21 cellular contexts compared by ENCODE assay signal in the genomic region with DNA sequence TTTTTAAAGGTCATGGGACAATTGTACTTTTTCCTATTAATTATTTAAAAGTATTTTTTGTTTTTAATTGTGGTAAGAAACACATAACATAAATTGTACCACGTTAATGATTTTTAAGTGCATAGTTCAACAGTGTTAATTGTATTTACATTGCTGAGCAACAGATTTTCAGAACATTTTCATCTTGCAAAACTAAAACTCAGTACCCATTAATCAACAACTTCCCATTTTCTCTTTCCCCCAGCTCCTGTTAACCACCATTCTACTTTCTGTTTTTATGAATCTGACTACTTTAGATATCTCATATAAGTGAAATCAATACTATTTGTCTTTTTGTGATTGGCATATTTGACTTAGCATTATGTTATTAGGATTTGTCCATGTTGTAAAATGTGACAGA.
A peak's percentile ranks its signal among the peaks of the same experiment; 100 is the strongest.
DNase-seq lines count a peak whose midpoint lies in the region; ATAC-seq, FAIRE-seq and TF ChIP-seq lines count a peak whose summit lies in the region.
"Had no signal": no experiment of that assay in that cellular context is flagged by ENCODE, and none has a peak within 500 bp of the region (broad histone marks: within the 10 kb centered on the region; RNA-seq: fewer than 3 reads in every experiment).

No MANE protein-coding gene starts in this region.

- no peaks in the 10 kb centered on the region for H3K36me3 ChIP-seq in pancreas
- H3K36me3 ChIP-seq: Peyer's patch had no signal

- no peak for DNase-seq in pancreas
- no peak for DNase-seq in effector CD4-positive, alpha-beta T cell
- no peak for DNase-seq in caudate nucleus (lab: John Stamatoyannopoulos, UW)
- DNase-seq in NCI-H748 (lab: John Stamatoyannopoulos, UW; ENCODE audit: unreplicated experiment) = no peak
- DNase-seq: EL; GF-D8; KG1; NCI-H1092; NCI-H1436; NCI-H1930; NCI-H510A treated with DMSO at 0.1 percent for 48 hours; NCI-H774; NK-92 treated with Interleukin-12 subunit alpha and Interleukin-12 subunit beta, amount 100 ng/mL, for 24 hours; Peyer's patch; SJCRH30; T-cell had no signal

- no peaks in the 10 kb centered on the region for H3K4me1 ChIP-seq in pancreas
- H3K4me1 ChIP-seq: Peyer's patch, SJCRH30 had no signal

- H3K27ac ChIP-seq in pancreas (no peak overlapping the region), caudate nucleus (ENCODE audit: low read depth, low read length) (no peak overlapping the region)
- H3K27ac ChIP-seq: Peyer's patch, SJCRH30 had no signal

- 28 to 34% methylated on average over 1 of the region's 1 CpG for WGBS in pancreas, 2 donors

- ATAC-seq in GM18517 (IDR thresholded peaks at IDR 0.05; ENCODE audit: unreplicated experiment) = peak; percentile 42
- peak; percentile 49 for ATAC-seq in GM19463 (IDR thresholded peaks at IDR 0.05; ENCODE audit: unreplicated experiment)
- peak; percentile 37 for ATAC-seq in HG03342 (IDR thresholded peaks at IDR 0.05; ENCODE audit: unreplicated experiment)
- ATAC-seq in pancreas = no peak
- ATAC-seq: T-cell had no signal

- peak; percentile 37 for FAIRE-seq in pancreas (lab: Jason Lieb, UNC)
- FAIRE-seq: A204.1, HTR-8/SVneo had no signal

- no peak for TF ChIP-seq CTCF in pancreas (IDR thresholded peaks at IDR 0.05)

- intact Hi-C loops in pancreas (cut with DNase I) = no loop called here

- H3K9me3 ChIP-seq in pancreas = no peaks in the 10 kb centered on the region
- H3K9me3 ChIP-seq: Peyer's patch had no signal

- no peak overlapping the region for H3K4me3 ChIP-seq in pancreas
- H3K4me3 ChIP-seq: Peyer's patch, SJCRH30 had no signal

- H3K27me3 ChIP-seq in pancreas = no peaks in the 10 kb centered on the region
- H3K27me3 ChIP-seq: Peyer's patch, SJCRH30 had no signal

Comparison
In these comparisons a context has a peak if more than half of its experiments do, and no peak if none do; other contexts are left out.
1. ATAC-seq: peak in GM18517 (single experiment), GM19463 (single experiment) and HG03342 (single experiment); none in pancreas (0 of 4).